16 cellular contexts compared by ENCODE assay signal in genomic region chr6:88823998-88824397, GRCh38.
DNase-seq lines count a peak whose midpoint lies in the region; ATAC-seq and TF ChIP-seq lines count a peak whose summit lies in the region.
"Had no signal": no experiment of that assay in that cellular context is flagged by ENCODE, and none has a peak within 500 bp of the region (broad histone marks: within the 10 kb centered on the region; RNA-seq: fewer than 3 reads in every experiment).

No MANE protein-coding gene starts in this region.

- in situ Hi-C loops in ACHN (cut with HindIII; ENCODE audit: low pct_ligation_motif_present, low pct_unique_long_range_greater_than_20kb, low sequenced_read_pairs), result no loop called here

- DNase-seq in ACHN, result peak; percentile 62
- peak; percentile 23 for DNase-seq in HS-5 (ENCODE audit: low read depth)
- DNase-seq in SW480 (ENCODE audit: low spot score), result peak; percentile 2
- peak; percentile 22 to 58 for DNase-seq in foreskin fibroblast
- DNase-seq in DMS153 treated with DMSO at 0.1 percent for 48 hours (lab: John Stamatoyannopoulos, UW; ENCODE audit: unreplicated experiment), result no peak
- DNase-seq in NCI-H82 (lab: John Stamatoyannopoulos, UW), result no peak
- DNase-seq: AML-193; immature natural killer cell; Kasumi-1; NCI-H2029; stimulated activated CD4-positive, alpha-beta T cell treated with anti-CD3 and anti-CD28 coated beads, Interleukin-4, amount 100 ng/mL, for 24 hours; upper lobe of right lung had no signal

- no peak for ATAC-seq in HG03439 (IDR thresholded peaks at IDR 0.05; ENCODE audit: unreplicated experiment)
- ATAC-seq in GM21381 (IDR thresholded peaks at IDR 0.05; ENCODE audit: unreplicated experiment), result no peak
- ATAC-seq: stimulated activated effector memory CD8-positive, alpha-beta T cell treated with anti-CD3 and anti-CD28 coated beads, Interleukin-12 subunit alpha, Interleukin-12 subunit beta, amount 100 ng/mL, for 72 hours; upper lobe of right lung had no signal

- no peak overlapping the region for H3K4me3 ChIP-seq in foreskin fibroblast (ENCODE audit: low read depth in 1 of 2, low read length in 2 of 2)
- H3K4me3 ChIP-seq: esophagus muscularis mucosa, upper lobe of right lung had no signal

- no peak for TF ChIP-seq CTCF in foreskin fibroblast (IDR thresholded peaks at IDR 0.05; ENCODE audit: low read depth, low read length)

Comparison
In these comparisons a context has a peak if more than half of its experiments do, and no peak if none do; other contexts are left out.
1. DNase-seq: peak in ACHN (single experiment), HS-5 (single experiment), SW480 (single experiment) and foreskin fibroblast (2 of 2); none in DMS153 treated with DMSO at 0.1 percent for 48 hours (single experiment) and NCI-H82 (single experiment).